ENCODE assay signal across 14 cellular contexts in genomic region chr2:216565946-216566345, GRCh38.
DNase-seq lines count a peak whose midpoint lies in the region; ATAC-seq, FAIRE-seq and TF ChIP-seq lines count a peak whose summit lies in the region.
"Had no signal": no experiment of that assay in that cellular context is flagged by ENCODE, and none has a peak within 500 bp of the region (broad histone marks: within the 10 kb centered on the region; RNA-seq: fewer than 3 reads in every experiment).

No MANE protein-coding gene starts in this region.

- no peak overlapping the region for H3K4me3 Mint-ChIP-seq in astrocyte (ENCODE audit: unreplicated experiment)
- H3K4me3 Mint-ChIP-seq in nephron: no peak overlapping the region
- H3K4me3 Mint-ChIP-seq: CD8-positive, alpha-beta memory T cell; H9 had no signal

- no peaks in the 10 kb centered on the region for H4K20me1 ChIP-seq in astrocyte (ENCODE audit: insufficient read depth, low read length)

- no peak overlapping the region for H2AFZ ChIP-seq in astrocyte (ENCODE audit: low read depth, low read length)

- intact Hi-C loops in tibial artery (cut with DNase I; ENCODE audit: low total_unique reads): no loop called here

- H3K36me3 Mint-ChIP-seq in astrocyte (ENCODE audit: low read depth, unreplicated experiment): no peaks in the 10 kb centered on the region
- peaks cover 4% of the 10 kb centered on the region for H3K36me3 Mint-ChIP-seq in nephron (ENCODE audit: low read depth)
- H3K36me3 Mint-ChIP-seq: CD8-positive, alpha-beta memory T cell had no signal

- no peak overlapping the region for H3K9ac ChIP-seq in astrocyte (ENCODE audit: low read length)

- FAIRE-seq in GM18507 (lab: Jason Lieb, UNC) (peak; percentile 5), astrocyte (lab: Jason Lieb, UNC) (peak; percentile 47)
- FAIRE-seq: HTR-8/SVneo had no signal

- H3K4me1 Mint-ChIP-seq in astrocyte (ENCODE audit: low read depth, unreplicated experiment) (peaks cover 25% of the 10 kb centered on the region), nephron (peaks cover 49% of the 10 kb centered on the region)
- H3K4me1 Mint-ChIP-seq: CD8-positive, alpha-beta memory T cell had no signal

- no peaks in the 10 kb centered on the region for H3K79me2 ChIP-seq in astrocyte (ENCODE audit: insufficient read depth, low read length)

- H3K27ac ChIP-seq in astrocyte (ENCODE audit: low read depth, low read length) (no peak overlapping the region), tibial artery (peak overlapping the region; percentile 24 to 64)
- H3K27ac ChIP-seq: 22Rv1 had no signal

- TF ChIP-seq CTCF in astrocyte (IDR thresholded peaks at IDR 0.05; ENCODE audit: insufficient read depth, low read depth, low read length): no peak
- TF ChIP-seq CTCF in nephron (IDR thresholded peaks at IDR 0.05; ENCODE audit: unreplicated experiment in 3 of 3): no peak
- no peak for TF ChIP-seq CTCF in tibial artery (IDR thresholded peaks at IDR 0.05)

- no peaks in the 10 kb centered on the region for H3K9me3 ChIP-seq in astrocyte (ENCODE audit: insufficient read depth, low read depth, low read length)
- H3K9me3 ChIP-seq in tibial artery: no peaks in the 10 kb centered on the region
- H3K9me3 ChIP-seq: Caco-2 had no signal

- no peak for ATAC-seq in HG02610 (IDR thresholded peaks at IDR 0.05; ENCODE audit: unreplicated experiment)

- H3K9me3 Mint-ChIP-seq in astrocyte (ENCODE audit: unreplicated experiment) (no peaks in the 10 kb centered on the region), nephron (peaks cover 15% of the 10 kb centered on the region)

- peaks cover 3% of the 10 kb centered on the region for H3K27me3 ChIP-seq in astrocyte (ENCODE audit: insufficient read depth, low read length)
- no peaks in the 10 kb centered on the region for H3K27me3 ChIP-seq in tibial artery

- no peak overlapping the region for H3K27ac Mint-ChIP-seq in astrocyte (ENCODE audit: unreplicated experiment)
- peak overlapping the region; percentile 2 to 31 (median 18) for H3K27ac Mint-ChIP-seq in nephron

- H3K4me2 ChIP-seq in astrocyte (ENCODE audit: low read length): no peak overlapping the region

- H3K4me3 ChIP-seq in astrocyte (ENCODE audit: insufficient read depth, low read depth, low read length): no peak overlapping the region
- no peak overlapping the region for H3K4me3 ChIP-seq in tibial artery

- H3K27me3 Mint-ChIP-seq in astrocyte (ENCODE audit: low read depth, unreplicated experiment): peaks cover 5% of the 10 kb centered on the region
- H3K27me3 Mint-ChIP-seq in nephron (ENCODE audit: low read depth): no peaks in the 10 kb centered on the region

- DNase-seq in GM18507 (ENCODE audit: extremely low spot score, insufficient read length, low read depth): no peak
- no peak for DNase-seq in astrocyte (ENCODE audit: low read depth)
- DNase-seq in tibial artery: no peak
- no peak for DNase-seq in DMS53 treated with DMSO at 0.1 percent for 48 hours (lab: John Stamatoyannopoulos, UW; ENCODE audit: unreplicated experiment)
- DNase-seq in activated CD4-positive, CD25-positive, alpha-beta regulatory T cell treated with anti-CD3 and anti-CD28 coated beads, Interleukin-2, amount 50 U/mL, for 72 hours: no peak
- DNase-seq: Caco-2; CD8-positive, alpha-beta memory T cell; GF-D8; GOT3; H9 had no signal

- H3K4me1 ChIP-seq in astrocyte (ENCODE audit: insufficient read depth, low read length) (no peaks in the 10 kb centered on the region), tibial artery (peaks cover 0 to 74% (median 36%) of the 10 kb centered on the region in 4 donors)
- H3K4me1 ChIP-seq: Caco-2 had no signal

- no peaks in the 10 kb centered on the region for H3K36me3 ChIP-seq in astrocyte (ENCODE audit: insufficient read depth, low read length)
- H3K36me3 ChIP-seq in tibial artery: no peaks in the 10 kb centered on the region
